8 cellular contexts compared by ENCODE assay signal in the genomic region with DNA sequence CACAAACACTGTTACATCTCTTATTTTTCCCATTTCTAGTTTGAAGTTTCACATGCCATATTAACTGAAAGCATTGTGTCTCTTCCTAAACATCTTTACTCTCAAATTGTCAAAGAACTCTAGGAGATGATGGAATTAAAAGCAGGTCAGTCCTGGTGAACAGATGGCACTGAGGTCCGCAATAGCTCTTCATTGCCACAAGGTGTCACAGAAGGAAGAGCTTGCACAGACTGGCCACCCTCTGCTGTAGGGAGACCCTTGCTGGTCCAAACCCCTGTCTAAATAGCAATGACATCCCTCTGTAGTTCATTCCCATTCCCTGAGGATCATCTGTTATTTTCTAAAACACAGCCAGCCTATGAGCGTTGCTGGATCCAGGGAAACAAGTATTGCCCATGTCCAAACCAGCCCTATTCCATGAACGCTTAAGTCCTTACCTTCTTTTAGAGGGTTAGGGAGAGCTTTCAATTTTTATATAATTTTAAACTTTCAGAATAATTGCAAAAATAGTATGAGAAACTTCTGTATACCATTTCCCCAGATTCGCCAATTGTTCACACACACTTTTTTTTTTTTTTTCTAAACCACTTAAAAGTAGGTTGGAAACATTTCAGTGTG. TPM values are rescaled to one million over a fixed set of nuclear protein-coding genes. Genes with fewer than 3 reads are reported as not detected.
DNase-seq lines count a peak whose midpoint lies in the region; ATAC-seq and FAIRE-seq lines count a peak whose summit lies in the region.

No MANE protein-coding gene starts in this region.

- 84 to 96% (median 89%) methylated on average over 4 of the region's 4 CpGs for WGBS in small intestine, 3 donors

- no peaks in the 10 kb centered on the region for H3K27me3 Mint-ChIP-seq in effector memory CD8-positive, alpha-beta T cell
- no peaks in the 10 kb centered on the region for H3K27me3 Mint-ChIP-seq in activated CD4-positive, alpha-beta memory T cell treated with anti-CD3 and anti-CD28 coated beads for 36 hours

- H3K36me3 Mint-ChIP-seq in effector memory CD8-positive, alpha-beta T cell (ENCODE audit: insufficient read depth), result no peaks in the 10 kb centered on the region
- no peaks in the 10 kb centered on the region for H3K36me3 Mint-ChIP-seq in activated CD4-positive, alpha-beta memory T cell treated with anti-CD3 and anti-CD28 coated beads for 36 hours

- DNase-seq in COLO668 (lab: John Stamatoyannopoulos, UW; ENCODE audit: unreplicated experiment) (peak; percentile 7), NCI-H748 treated with DMSO at 0.1 percent for 48 hours (lab: John Stamatoyannopoulos, UW) (peak; percentile 35), small intestine (peak; percentile 25), hippocampal formation (lab: John Stamatoyannopoulos, UW) (no peak)
- DNase-seq in effector memory CD8-positive, alpha-beta T cell, result no peak
- DNase-seq in activated CD4-positive, alpha-beta memory T cell treated with anti-CD3 and anti-CD28 coated beads for 36 hours, result no peak

- H3K4me3 Mint-ChIP-seq in effector memory CD8-positive, alpha-beta T cell, result no peak overlapping the region
- no peak overlapping the region for H3K4me3 Mint-ChIP-seq in activated CD4-positive, alpha-beta memory T cell treated with anti-CD3 and anti-CD28 coated beads for 36 hours

- H3K4me3 ChIP-seq in small intestine (ENCODE audit: low read depth in 1 of 2, low read length in 2 of 2), result no peak overlapping the region

- H3K9me3 ChIP-seq in small intestine (ENCODE audit: control insufficient read depth, low read depth), result no peaks in the 10 kb centered on the region

- H3K27ac ChIP-seq in small intestine (ENCODE audit: low read depth in 1 of 2, low read length in 1 of 2), result no peak overlapping the region

- POLR2A ChIA-PET in activated CD4-positive, alpha-beta memory T cell treated with anti-CD3 and anti-CD28 coated beads for 36 hours (lab: Charles Lee), result interaction anchor here (0.6 to 1.4 kb wide), 2 partner anchors 10 to 263 kb away, joined by 3 to 4 read pairs; a partner anchor contains a TSS

- ATAC-seq in GM18861 (IDR thresholded peaks at IDR 0.05; ENCODE audit: unreplicated experiment) (peak; percentile 84), HG03064 (IDR thresholded peaks at IDR 0.05; ENCODE audit: low read depth, unreplicated experiment) (peak; percentile 67)
- peak; percentile 46 for ATAC-seq in effector memory CD8-positive, alpha-beta T cell (replicated peaks)

- H3K36me3 ChIP-seq in small intestine (ENCODE audit: control insufficient read depth in 2 of 2, insufficient read depth in 2 of 2, low read length in 2 of 2), result no peaks in the 10 kb centered on the region

- CTCF ChIA-PET in activated CD4-positive, alpha-beta memory T cell treated with anti-CD3 and anti-CD28 coated beads for 36 hours (lab: Charles Lee), result interaction anchor here (1.0 to 1.7 kb wide), 5 partner anchors 10 to 127 kb away, joined by 3 to 12 read pairs (median 5); a partner anchor contains a TSS

- no peak for FAIRE-seq in small intestine (lab: Jason Lieb, UNC)

- H3K9me3 Mint-ChIP-seq in effector memory CD8-positive, alpha-beta T cell, result no peaks in the 10 kb centered on the region
- no peaks in the 10 kb centered on the region for H3K9me3 Mint-ChIP-seq in activated CD4-positive, alpha-beta memory T cell treated with anti-CD3 and anti-CD28 coated beads for 36 hours

- no peaks in the 10 kb centered on the region for H3K27me3 ChIP-seq in small intestine (ENCODE audit: control insufficient read depth in 2 of 2, insufficient read depth in 2 of 2, low read length in 2 of 2)

- intact Hi-C loops in activated CD4-positive, alpha-beta memory T cell treated with anti-CD3 and anti-CD28 coated beads for 36 hours (cut with micrococcal nuclease), result no loop called here

- no peak overlapping the region for H3K27ac Mint-ChIP-seq in effector memory CD8-positive, alpha-beta T cell
- H3K27ac Mint-ChIP-seq in activated CD4-positive, alpha-beta memory T cell treated with anti-CD3 and anti-CD28 coated beads for 36 hours, result no peak overlapping the region

- H3K4me1 ChIP-seq in small intestine (ENCODE audit: control insufficient read depth in 2 of 2, insufficient read depth in 1 of 2, low read depth in 1 of 2, low read length in 1 of 2), result no peaks in the 10 kb centered on the region

- no peaks in the 10 kb centered on the region for H3K4me1 Mint-ChIP-seq in effector memory CD8-positive, alpha-beta T cell (ENCODE audit: low read depth in 2 of 2)
- no peaks in the 10 kb centered on the region for H3K4me1 Mint-ChIP-seq in activated CD4-positive, alpha-beta memory T cell treated with anti-CD3 and anti-CD28 coated beads for 36 hours (ENCODE audit: low read depth)

RNA-seq across cellular contexts. Expression of a gene that starts 10.1 kb away (rescaled TPM):
- polyA plus RNA-seq in small intestine, result 10 to 100 TPM; 42.7 to 91.9 (median 46.7) TPM
- 10 to 100 TPM; 93.7 to 95.1 TPM for total RNA-seq in activated CD4-positive, alpha-beta memory T cell treated with anti-CD3 and anti-CD28 coated beads for 36 hours

Comparison
In these comparisons a context has a peak if more than half of its experiments do, and no peak if none do; other contexts are left out.
1. DNase-seq: peak in COLO668 (single experiment), NCI-H748 treated with DMSO at 0.1 percent for 48 hours (single experiment) and small intestine (single experiment); none in effector memory CD8-positive, alpha-beta T cell (0 of 3), hippocampal formation (0 of 2) and activated CD4-positive, alpha-beta memory T cell treated with anti-CD3 and anti-CD28 coated beads for 36 hours (single experiment).
2. Peak in every context shown above with its lines, with median percentiles within 50 percentile points of each other: ATAC-seq.